ENCODE assay signal across 10 cellular contexts in genomic region chr5:177782792-177783633, GRCh38. TPM values are rescaled to one million over a fixed set of nuclear protein-coding genes. Genes with fewer than 3 reads are reported as not detected.
A peak's percentile ranks its signal among the peaks of the same experiment; 100 is the strongest.
DNase-seq lines count a peak whose midpoint lies in the region; ATAC-seq and TF ChIP-seq lines count a peak whose summit lies in the region.
"Not testable (repeated sequence)": the region's sequence is repeated elsewhere in the genome, so short reads cannot be mapped to it uniquely, and the experiment has no call there.
"Had no signal": no experiment of that assay in that cellular context is flagged by ENCODE, and none has a peak within 500 bp of the region (broad histone marks: within the 10 kb centered on the region; RNA-seq: fewer than 3 reads in every experiment).

Gene FAM153A (minus strand): TSS chr5:177782899.

- H3K9me3 Mint-ChIP-seq in CD4-positive, alpha-beta T cell; activated CD4-positive, alpha-beta T cell treated with anti-CD3 and anti-CD28 coated beads, Interleukin-2, amount 10 ng/mL, durations not matched to agents 7 days and 5 days; activated naive CD4-positive, alpha-beta T cell treated with anti-CD3 and anti-CD28 coated beads, Interleukin-2, amount 50 U/mL, for 24 hours; natural killer cell: not testable (repeated sequence)

- WGBS in testis, 2 donors = 7% methylated on average over 8 of the region's 67 CpGs; no CpG with 5 or more reads in 1 of the 2 donors

- peak; percentile 96 for ATAC-seq in CD4-positive, alpha-beta T cell (ENCODE audit: poor library complexity)
- ATAC-seq in GM21786 (IDR thresholded peaks at IDR 0.05; ENCODE audit: unreplicated experiment) (peak; percentile 76), esophagus mucosa (peak; percentile 64), left colon (peak; percentile 75), natural killer cell (peak; percentile 70 to 92 (median 81))

- H3K36me3 Mint-ChIP-seq in CD4-positive, alpha-beta T cell (ENCODE audit: low read depth); activated CD4-positive, alpha-beta T cell treated with anti-CD3 and anti-CD28 coated beads, Interleukin-2, amount 10 ng/mL, durations not matched to agents 7 days and 5 days (ENCODE audit: low read depth); activated naive CD4-positive, alpha-beta T cell treated with anti-CD3 and anti-CD28 coated beads, Interleukin-2, amount 50 U/mL, for 24 hours; natural killer cell: not testable (repeated sequence)

- H3K36me3 ChIP-seq in testis (ENCODE audit: low read depth, missing control alignments) = not testable (repeated sequence)

- H3K27ac Mint-ChIP-seq in CD4-positive, alpha-beta T cell; activated CD4-positive, alpha-beta T cell treated with anti-CD3 and anti-CD28 coated beads, Interleukin-2, amount 10 ng/mL, durations not matched to agents 7 days and 5 days; activated naive CD4-positive, alpha-beta T cell treated with anti-CD3 and anti-CD28 coated beads, Interleukin-2, amount 50 U/mL, for 24 hours; natural killer cell: not testable (repeated sequence)

- not testable (repeated sequence) for H3K4me1 Mint-ChIP-seq in CD4-positive, alpha-beta T cell (ENCODE audit: low read depth); activated CD4-positive, alpha-beta T cell treated with anti-CD3 and anti-CD28 coated beads, Interleukin-2, amount 10 ng/mL, durations not matched to agents 7 days and 5 days; activated naive CD4-positive, alpha-beta T cell treated with anti-CD3 and anti-CD28 coated beads, Interleukin-2, amount 50 U/mL, for 24 hours; natural killer cell

- not testable (repeated sequence) for H3K9me3 ChIP-seq in CD4-positive, alpha-beta T cell (ENCODE audit: control insufficient read depth, low read length); testis

- H3K4me3 Mint-ChIP-seq in CD4-positive, alpha-beta T cell; activated CD4-positive, alpha-beta T cell treated with anti-CD3 and anti-CD28 coated beads, Interleukin-2, amount 10 ng/mL, durations not matched to agents 7 days and 5 days; natural killer cell: not testable (repeated sequence)
- H3K4me3 Mint-ChIP-seq in activated naive CD4-positive, alpha-beta T cell treated with anti-CD3 and anti-CD28 coated beads, Interleukin-2, amount 50 U/mL, for 24 hours = peak within 1 kb of the TSS; percentile 26

- not testable (repeated sequence) for H3K27ac ChIP-seq in CD4-positive, alpha-beta T cell (ENCODE audit: low read depth, low read length); testis

- not testable (repeated sequence) for TF ChIP-seq CTCF in CD4-positive, alpha-beta T cell (IDR thresholded peaks at IDR 0.05); natural killer cell (IDR thresholded peaks at IDR 0.05); testis (IDR thresholded peaks at IDR 0.05)

- POLR2A ChIA-PET in CD4-positive, alpha-beta T cell (lab: Charles Lee); activated CD4-positive, alpha-beta T cell treated with anti-CD3 and anti-CD28 coated beads, Interleukin-2, amount 10 ng/mL, durations not matched to agents 7 days and 5 days (lab: Charles Lee): not testable (repeated sequence)

- DNase-seq in CD4-positive, alpha-beta T cell = peak in 1 of 10 experiments; percentile 6
- peak; percentile 6 for DNase-seq in activated CD4-positive, alpha-beta T cell treated with anti-CD3 and anti-CD28 coated beads, Interleukin-2, amount 10 ng/mL, durations not matched to agents 7 days and 5 days
- not testable (repeated sequence) for DNase-seq in left colon, natural killer cell
- peak; percentile 52 for DNase-seq in testis

- H3K4me3 ChIP-seq in testis = peak within 1 kb of the TSS in 1 of 2 donors; percentile 26

- CTCF ChIA-PET in CD4-positive, alpha-beta T cell (lab: Charles Lee); activated CD4-positive, alpha-beta T cell treated with anti-CD3 and anti-CD28 coated beads, Interleukin-2, amount 10 ng/mL, durations not matched to agents 7 days and 5 days (lab: Charles Lee): not testable (repeated sequence)

- H3K4me1 ChIP-seq in testis = not testable (repeated sequence)

- not testable (repeated sequence) for H3K27me3 ChIP-seq in CD4-positive, alpha-beta T cell (ENCODE audit: control insufficient read depth, insufficient read depth, low read length); testis

- intact Hi-C loops in CD4-positive, alpha-beta T cell (cut with DNase I, micrococcal nuclease); left colon (cut with DNase I, micrococcal nuclease); natural killer cell (cut with micrococcal nuclease); testis (cut with DNase I; ENCODE audit: low total_unique reads): not testable (repeated sequence)

- not testable (repeated sequence) for H3K27me3 Mint-ChIP-seq in CD4-positive, alpha-beta T cell; activated CD4-positive, alpha-beta T cell treated with anti-CD3 and anti-CD28 coated beads, Interleukin-2, amount 10 ng/mL, durations not matched to agents 7 days and 5 days; activated naive CD4-positive, alpha-beta T cell treated with anti-CD3 and anti-CD28 coated beads, Interleukin-2, amount 50 U/mL, for 24 hours; natural killer cell (ENCODE audit: low read depth in 2 of 2)

- TF ChIP-seq POLR2A in testis (IDR thresholded peaks at IDR 0.05) = not testable (repeated sequence)

RNA-seq across cellular contexts. Expression of gene FAM153A, which starts in this region (rescaled TPM):
- total RNA-seq in CD4-positive, alpha-beta T cell = 100 to 1,000 TPM; 106 to 115 TPM
- 1 to 10 TPM; 8.4 to 8.8 TPM for total RNA-seq in activated CD4-positive, alpha-beta T cell treated with anti-CD3 and anti-CD28 coated beads, Interleukin-2, amount 10 ng/mL, durations not matched to agents 7 days and 5 days
- total RNA-seq in esophagus mucosa (3.1 TPM), left colon (1 to 10 TPM in 1 of 2 donors, not detected in 1; 8.5 TPM), natural killer cell (1 to 10 TPM in 1 of 3 donors, under 1 TPM in 2; 0.63 to 3.5 (median 0.85) TPM), testis (100 to 1,000 TPM; 104 to 128 TPM)
- 75.0 TPM for polyA plus RNA-seq in testis (ENCODE audit: insufficient read depth, low read depth, low replicate concordance)
- total RNA-seq: endodermal cell, PC-9 had no signal

Comparison
In these comparisons a context has a peak if more than half of its experiments do, and no peak if none do; other contexts are left out.
1. RNA of gene FAM153A (total RNA-seq): 104 to 128 TPM in testis and 106 to 115 TPM in CD4-positive, alpha-beta T cell; 8.4 to 8.8 TPM in activated CD4-positive, alpha-beta T cell treated with anti-CD3 and anti-CD28 coated beads, Interleukin-2, amount 10 ng/mL, durations not matched to agents 7 days and 5 days, 8.5 TPM in left colon, 3.1 TPM in esophagus mucosa (single experiment) and 0.63 to 3.5 TPM in natural killer cell; every median in the first group is over 10 times any median in the second.
2. Peak in every context shown above with its lines, with median percentiles within 50 percentile points of each other: ATAC-seq.